Comparison of ENCODE assay signal across 10 cellular contexts in genomic region chr9:27489087-27489876, GRCh38. TPM values are rescaled to one million over a fixed set of nuclear protein-coding genes. Genes with fewer than 3 reads are reported as not detected.
A peak's percentile ranks its signal among the peaks of the same experiment; 100 is the strongest.
DNase-seq lines count a peak whose midpoint lies in the region; ATAC-seq lines count a peak whose summit lies in the region.
"Had no signal": no experiment of that assay in that cellular context is flagged by ENCODE, and none has a peak within 500 bp of the region (broad histone marks: within the 10 kb centered on the region; RNA-seq: fewer than 3 reads in every experiment).

No MANE protein-coding gene starts in this region.

- DNase-seq in left colon, result no peak
- DNase-seq in DMS53 (lab: John Stamatoyannopoulos, UW), result no peak
- no peak for DNase-seq in NCI-H1105 treated with DMSO at 0.1 percent for 48 hours (lab: John Stamatoyannopoulos, UW)
- no peak for DNase-seq in NCI-H774 (lab: John Stamatoyannopoulos, UW)
- DNase-seq in naive thymus-derived CD4-positive, alpha-beta T cell, result no peak
- DNase-seq: amygdala had no signal

- peak; percentile 76 for ATAC-seq in GM18517 (IDR thresholded peaks at IDR 0.05; ENCODE audit: unreplicated experiment)
- ATAC-seq in GM21528 (IDR thresholded peaks at IDR 0.05; ENCODE audit: low FRiP score, unreplicated experiment), result peak; percentile 74
- peak; percentile 85 for ATAC-seq in HG03354 (IDR thresholded peaks at IDR 0.05; ENCODE audit: poor library complexity, severe bottlenecking, unreplicated experiment)
- ATAC-seq in left colon, result peak; percentile 10
- no peak for ATAC-seq in naive thymus-derived CD4-positive, alpha-beta T cell

- peaks cover 8 to 14% of the 10 kb centered on the region in 2 donors for H3K4me1 ChIP-seq in naive thymus-derived CD4-positive, alpha-beta T cell (ENCODE audit: control insufficient read depth in 2 of 2, insufficient read depth in 2 of 2, low read length in 2 of 2)

- POLR2A ChIA-PET in naive thymus-derived CD4-positive, alpha-beta T cell (lab: Charles Lee), result no interaction called here

- H3K27me3 ChIP-seq in naive thymus-derived CD4-positive, alpha-beta T cell (ENCODE audit: control insufficient read depth in 2 of 2, insufficient read depth in 2 of 2, low read length in 2 of 2), result no peaks in the 10 kb centered on the region

- no peak overlapping the region for H3K27ac ChIP-seq in naive thymus-derived CD4-positive, alpha-beta T cell (ENCODE audit: low read depth, low read length)
- H3K27ac ChIP-seq: skin epidermis had no signal

- H3K36me3 Mint-ChIP-seq in naive thymus-derived CD4-positive, alpha-beta T cell, result peaks cover 0 to 10% (median 2%) of the 10 kb centered on the region in 5 donors

- peaks cover 11 to 30% (median 16%) of the 10 kb centered on the region in 7 donors for H3K4me1 Mint-ChIP-seq in naive thymus-derived CD4-positive, alpha-beta T cell

- no peaks in the 10 kb centered on the region for H3K9me3 ChIP-seq in naive thymus-derived CD4-positive, alpha-beta T cell (ENCODE audit: control insufficient read depth in 2 of 3, low read length in 3 of 3)

- no peak overlapping the region for H3K4me3 ChIP-seq in naive thymus-derived CD4-positive, alpha-beta T cell (ENCODE audit: low read length)
- H3K4me3 ChIP-seq: skin epidermis had no signal

- intact Hi-C loops in left colon (cut with DNase I, micrococcal nuclease), result no loop called here
- intact Hi-C loops in naive thymus-derived CD4-positive, alpha-beta T cell (cut with micrococcal nuclease), result loop anchor here in 1 of 2 donors (5.0 kb wide), 1 partner anchor 38 kb away; the partner anchor contains the start of gene MOB3B

- H3K4me3 Mint-ChIP-seq in naive thymus-derived CD4-positive, alpha-beta T cell, result no peak overlapping the region

- H3K36me3 ChIP-seq in naive thymus-derived CD4-positive, alpha-beta T cell (ENCODE audit: control insufficient read depth in 2 of 3, insufficient read depth in 3 of 3, low read length in 3 of 3), result no peaks in the 10 kb centered on the region

- H3K27me3 Mint-ChIP-seq in naive thymus-derived CD4-positive, alpha-beta T cell, result no peaks in the 10 kb centered on the region

- no peak overlapping the region for H3K27ac Mint-ChIP-seq in naive thymus-derived CD4-positive, alpha-beta T cell

- peaks cover 0 to 10% (median 5%) of the 10 kb centered on the region in 11 donors for H3K9me3 Mint-ChIP-seq in naive thymus-derived CD4-positive, alpha-beta T cell

- CTCF ChIA-PET in naive thymus-derived CD4-positive, alpha-beta T cell (lab: Charles Lee), result no interaction called here

RNA-seq across cellular contexts. Expression of gene IFNK, which starts 34.8 kb away (rescaled TPM):
- not detected for total RNA-seq in left colon
- not detected for total RNA-seq in naive thymus-derived CD4-positive, alpha-beta T cell
- polyA plus RNA-seq in naive thymus-derived CD4-positive, alpha-beta T cell, result not detected

RNA-seq across cellular contexts. Expression of gene MOB3B, which starts 40.3 kb away (rescaled TPM):
- 10 to 100 TPM; 42.2 to 47.1 TPM for total RNA-seq in left colon
- total RNA-seq in naive thymus-derived CD4-positive, alpha-beta T cell, result 1 to 10 TPM in 2 of 5 experiments, under 1 TPM in 3; 0.29 to 1.8 (median 0.76) TPM
- under 1 TPM in 1 of 2 donors, not detected in 1; 0.07 TPM for polyA plus RNA-seq in naive thymus-derived CD4-positive, alpha-beta T cell

Comparison
In these comparisons a context has a peak if more than half of its experiments do, and no peak if none do; other contexts are left out.
1. RNA of gene MOB3B, which starts 40.3 kb away (total RNA-seq): 42.2 to 47.1 TPM in left colon; 0.29 to 1.8 TPM in naive thymus-derived CD4-positive, alpha-beta T cell; every median in the first group is over 10 times any median in the second.